In the genomic region with DNA sequence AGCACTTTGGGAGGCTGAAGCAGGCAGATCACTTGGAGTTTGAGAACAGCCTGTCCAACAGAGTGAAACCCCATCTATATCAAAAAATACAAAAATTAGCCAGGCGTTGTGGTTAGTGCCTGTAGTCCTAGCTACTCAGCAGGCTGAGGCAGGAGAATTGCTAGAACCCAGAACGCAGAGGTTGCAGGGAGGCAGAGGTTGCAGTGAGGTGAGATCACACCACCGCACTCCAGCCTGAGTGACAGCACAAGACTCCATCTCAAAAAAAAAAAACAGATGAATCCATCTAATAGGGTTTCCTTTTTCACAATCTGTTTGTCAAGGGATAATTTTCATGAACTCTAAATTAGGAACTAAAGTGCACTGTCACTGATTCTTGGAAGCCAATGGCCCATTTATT, we compare ENCODE assay signal across 33 cellular contexts.
"Had no signal": no experiment of that assay in that cellular context is flagged by ENCODE, and none has a peak within 500 bp of the region (broad histone marks: within the 10 kb centered on the region; RNA-seq: fewer than 3 reads in every experiment).

No MANE protein-coding gene starts in this region.

- H3K36me3 ChIP-seq: adrenal gland, brain microvascular endothelial cell, breast epithelium had no signal

- H3K4me1 ChIP-seq: breast epithelium had no signal

- H3K9me3 Mint-ChIP-seq: activated CD4-positive, alpha-beta T cell treated with anti-CD3 and anti-CD28 coated beads, Interleukin-2, amount 10 ng/mL, durations not matched to agents 24 days and 14 days; activated naive CD4-positive, alpha-beta T cell treated with anti-CD3 and anti-CD28 coated beads for 36 hours; activated T-cell treated with anti-CD3 and anti-CD28 coated beads, Interleukin-2, amount 50 U/mL, for 72 hours; activated T-helper 1 cell treated with anti-CD3 and anti-CD28 coated beads, Interleukin-12 subunit alpha, Interleukin-12 subunit beta, Interleukin-2, Interleukin-4 antibody, amounts not matched to agents 30 ng/mL and 10 ng/mL and 1 ng/mL, durations not matched to agents 14 hours and 24 hours and 36 hours; activated T-helper 17 cell treated with anti-CD3 and anti-CD28 coated beads, Interleukin-2, amount 50 U/mL, for 72 hours; T-helper 1 cell treated with Interleukin-12 subunit alpha and Interleukin-12 subunit beta and Interleukin-4 antibody, amounts not matched to agents 30 μg/mL and 1 μg/mL, for 36 hours; T-helper 2 cell treated with Interferon-gamma antibody and Interleukin-4, amounts not matched to agents 5 μg/mL and 100 μg/mL, for 36 hours had no signal

- H3K9me3 ChIP-seq: adrenal gland, body of pancreas, breast epithelium had no signal

- H3K4me3 ChIP-seq: adrenal gland, body of pancreas, breast epithelium had no signal

- H3K4me3 Mint-ChIP-seq: activated B cell treated with CpG ODN at 0.5 μM for 24 hours; activated CD4-positive, alpha-beta memory T cell treated with anti-CD3 and anti-CD28 coated beads for 36 hours; activated CD4-positive, alpha-beta T cell treated with anti-CD3 and anti-CD28 coated beads, Interleukin-2, amount 10 ng/mL, durations not matched to agents 24 days and 14 days; activated CD8-positive, alpha-beta T cell treated with anti-CD3 and anti-CD28 coated beads for 36 hours; activated naive CD4-positive, alpha-beta T cell treated with anti-CD3 and anti-CD28 coated beads for 36 hours; activated T-cell treated with anti-CD3 and anti-CD28 coated beads, Interleukin-2, amount 50 U/mL, for 4 hours; activated T-cell treated with anti-CD3 and anti-CD28 coated beads, Interleukin-2, amount 50 U/mL, for 72 hours; activated T-helper 1 cell treated with anti-CD3 and anti-CD28 coated beads, Interleukin-12 subunit alpha, Interleukin-12 subunit beta, Interleukin-2, Interleukin-4 antibody, amounts not matched to agents 30 ng/mL and 10 ng/mL and 1 ng/mL, durations not matched to agents 14 hours and 24 hours and 36 hours; activated T-helper 17 cell treated with anti-CD3 and anti-CD28 coated beads, Interleukin-2, amount 50 U/mL, for 72 hours; T-helper 1 cell treated with Interleukin-12 subunit alpha and Interleukin-12 subunit beta and Interleukin-4 antibody, amounts not matched to agents 30 μg/mL and 1 μg/mL, for 36 hours; T-helper 2 cell treated with Interferon-gamma antibody and Interleukin-4, amounts not matched to agents 5 μg/mL and 100 μg/mL, for 36 hours had no signal

- H3K27ac Mint-ChIP-seq: activated B cell treated with CpG ODN at 0.5 μM for 24 hours; activated CD4-positive, alpha-beta memory T cell treated with anti-CD3 and anti-CD28 coated beads for 36 hours; activated CD4-positive, alpha-beta T cell treated with anti-CD3 and anti-CD28 coated beads, Interleukin-2, amount 10 ng/mL, durations not matched to agents 24 days and 14 days; activated CD8-positive, alpha-beta T cell treated with anti-CD3 and anti-CD28 coated beads for 36 hours; activated naive CD4-positive, alpha-beta T cell treated with anti-CD3 and anti-CD28 coated beads for 36 hours; activated T-cell treated with anti-CD3 and anti-CD28 coated beads, Interleukin-2, amount 50 U/mL, for 72 hours; activated T-helper 1 cell treated with anti-CD3 and anti-CD28 coated beads, Interleukin-12 subunit alpha, Interleukin-12 subunit beta, Interleukin-2, Interleukin-4 antibody, amounts not matched to agents 30 ng/mL and 10 ng/mL and 1 ng/mL, durations not matched to agents 14 hours and 24 hours and 36 hours; activated T-helper 17 cell treated with anti-CD3 and anti-CD28 coated beads, Interleukin-2, amount 50 U/mL, for 72 hours; T-helper 1 cell treated with Interleukin-12 subunit alpha and Interleukin-12 subunit beta and Interleukin-4 antibody, amounts not matched to agents 30 μg/mL and 1 μg/mL, for 36 hours had no signal

- H3K27me3 Mint-ChIP-seq: activated B cell treated with CpG ODN at 0.5 μM for 24 hours; activated CD4-positive, alpha-beta memory T cell treated with anti-CD3 and anti-CD28 coated beads for 36 hours; activated CD4-positive, alpha-beta T cell treated with anti-CD3 and anti-CD28 coated beads, Interleukin-2, amount 10 ng/mL, durations not matched to agents 24 days and 14 days; activated CD8-positive, alpha-beta T cell treated with anti-CD3 and anti-CD28 coated beads for 36 hours; activated T-helper 17 cell treated with anti-CD3 and anti-CD28 coated beads, Interleukin-2, amount 50 U/mL, for 72 hours had no signal

- DNase-seq: activated B cell treated with CpG ODN at 0.5 μM for 24 hours; activated CD4-positive, alpha-beta memory T cell treated with anti-CD3 and anti-CD28 coated beads for 36 hours; activated CD4-positive, alpha-beta T cell treated with anti-CD3 and anti-CD28 coated beads for 4 hours; activated CD4-positive, alpha-beta T cell treated with anti-CD3 and anti-CD28 coated beads, Interleukin-2, amount 10 ng/mL, durations not matched to agents 24 days and 14 days; activated CD4-positive, alpha-beta T cell treated with anti-CD3 and anti-CD28 coated beads, Interleukin-2, amount 50 U/mL, for 1 hour; activated CD4-positive, alpha-beta T cell treated with anti-CD3 and anti-CD28 coated beads, Interleukin-2, amount 50 U/mL, for 4 hours; activated CD4-positive, CD25-positive, alpha-beta regulatory T cell treated with anti-CD3 and anti-CD28 coated beads, Interleukin-2, amount 50 U/mL, for 72 hours; activated CD8-positive, alpha-beta memory T cell treated with anti-CD3 and anti-CD28 coated beads, Interleukin-2, amount 50 U/mL, for 4 hours; activated CD8-positive, alpha-beta T cell treated with anti-CD3 and anti-CD28 coated beads for 36 hours; activated effector memory CD4-positive, alpha-beta T cell treated with anti-CD3 and anti-CD28 coated beads, Interleukin-2, amount 50 U/mL, for 16 hours; activated gamma-delta T cell treated with Interleukin-2 at 50 U/mL for 16 hours; activated naive CD4-positive, alpha-beta T cell; activated naive CD4-positive, alpha-beta T cell treated with anti-CD3 and anti-CD28 coated beads for 36 hours; activated naive CD4-positive, alpha-beta T cell treated with anti-CD3 and anti-CD28 coated beads, Interleukin-2, amount 50 U/mL, for 16 hours; activated T-cell treated with anti-CD3 and anti-CD28 coated beads for 4 hours; activated T-cell treated with anti-CD3 and anti-CD28 coated beads, Interleukin-2, amount 50 U/mL, for 1 hour; activated T-cell treated with anti-CD3 and anti-CD28 coated beads, Interleukin-2, amount 50 U/mL, for 4 hours; activated T-cell treated with anti-CD3 and anti-CD28 coated beads, Interleukin-2, amount 50 U/mL, for 72 hours; adrenal gland; amniotic stem cell; aorta; body of pancreas; brain microvascular endothelial cell; central memory CD4-positive, alpha-beta T cell; T-helper 1 cell; T-helper 2 cell; T-helper 9 cell had no signal

- ATAC-seq: activated CD8-positive, alpha-beta T cell treated with anti-CD3 and anti-CD28 coated beads for 36 hours; activated naive CD4-positive, alpha-beta T cell treated with anti-CD3 and anti-CD28 coated beads, Interleukin-2, amount 50 U/mL, for 72 hours; activated T-cell treated with anti-CD3 and anti-CD28 coated beads, Interleukin-2, amount 50 U/mL, for 4 hours; activated T-cell treated with anti-CD3 and anti-CD28 coated beads, Interleukin-2, amount 50 U/mL, for 72 hours; activated T-helper 17 cell treated with anti-CD3 and anti-CD28 coated beads, Interleukin-2, amount 50 U/mL, for 72 hours; body of pancreas had no signal
